ENCODE assay signal across 1 cellular context in genomic region chr4:118005883-118006282, GRCh38.
TF ChIP-seq lines count a peak whose summit lies in the region.

No MANE protein-coding gene starts in this region.

TF ChIP-seq in GM12878, 131 proteins besides CTCF, POLR2A, EP300 and RAD21:
- no peak for TF ChIP-seq POLR2AphosphoS2 (IDR thresholded peaks at IDR 0.05; ENCODE audit: low read depth, low read length)
- TF ChIP-seq FOXM1 (IDR thresholded peaks at IDR 0.05; ENCODE audit: low read depth, low read length) = no peak
- TF ChIP-seq GATAD2B (conservative IDR thresholded peaks at IDR 0.05; ENCODE audit: low read depth) = no peak
- no peak for TF ChIP-seq HDAC6 (IDR thresholded peaks at IDR 0.05; ENCODE audit: unreplicated experiment)
- TF ChIP-seq ELK1 (IDR thresholded peaks at IDR 0.05; ENCODE audit: low read depth, low read length) = no peak
- no peak for TF ChIP-seq FOS (IDR thresholded peaks at IDR 0.05; ENCODE audit: borderline replicate concordance, extremely low read depth, insufficient read length)
- TF ChIP-seq, protein P1, sequence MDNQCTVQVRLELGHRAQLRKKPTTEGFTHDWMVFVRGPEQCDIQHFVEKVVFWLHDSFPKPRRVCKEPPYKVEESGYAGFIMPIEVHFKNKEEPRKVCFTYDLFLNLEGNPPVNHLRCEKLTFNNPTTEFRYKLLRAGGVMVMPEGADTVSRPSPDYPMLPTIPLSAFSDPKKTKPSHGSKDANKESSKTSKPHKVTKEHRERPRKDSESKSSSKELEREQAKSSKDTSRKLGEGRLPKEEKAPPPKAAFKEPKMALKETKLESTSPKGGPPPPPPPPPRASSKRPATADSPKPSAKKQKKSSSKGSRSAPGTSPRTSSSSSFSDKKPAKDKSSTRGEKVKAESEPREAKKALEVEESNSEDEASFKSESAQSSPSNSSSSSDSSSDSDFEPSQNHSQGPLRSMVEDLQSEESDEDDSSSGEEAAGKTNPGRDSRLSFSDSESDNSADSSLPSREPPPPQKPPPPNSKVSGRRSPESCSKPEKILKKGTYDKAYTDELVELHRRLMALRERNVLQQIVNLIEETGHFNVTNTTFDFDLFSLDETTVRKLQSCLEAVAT (IDR thresholded peaks at IDR 0.05) = no peak
- no peak for TF ChIP-seq CHD4 (IDR thresholded peaks at IDR 0.05)
- TF ChIP-seq EGR1 (IDR thresholded peaks at IDR 0.05; ENCODE audit: borderline replicate concordance in 1 of 2, low read depth in 2 of 2, low read length in 2 of 2) = no peak
- TF ChIP-seq ZNF622 (IDR thresholded peaks at IDR 0.05) = no peak
- TF ChIP-seq MYC (IDR thresholded peaks at IDR 0.05; ENCODE audit: insufficient read depth, insufficient read length, insufficient replicate concordance, low read length, severe bottlenecking) = no peak
- no peak for TF ChIP-seq BCL3 (IDR thresholded peaks at IDR 0.05; ENCODE audit: borderline replicate concordance, insufficient read depth, low read depth, low read length, poor library complexity, severe bottlenecking)
- no peak for TF ChIP-seq ZZZ3 (IDR thresholded peaks at IDR 0.05; ENCODE audit: control insufficient read depth, insufficient read length, low read depth)
- TF ChIP-seq PBX3 (IDR thresholded peaks at IDR 0.05; ENCODE audit: insufficient replicate concordance, low read depth, low read length) = no peak
- TF ChIP-seq REST (IDR thresholded peaks at IDR 0.05; ENCODE audit: low read depth, low read length) = no peak
